ENCODE assay signal across 8 cellular contexts in the genomic region with DNA sequence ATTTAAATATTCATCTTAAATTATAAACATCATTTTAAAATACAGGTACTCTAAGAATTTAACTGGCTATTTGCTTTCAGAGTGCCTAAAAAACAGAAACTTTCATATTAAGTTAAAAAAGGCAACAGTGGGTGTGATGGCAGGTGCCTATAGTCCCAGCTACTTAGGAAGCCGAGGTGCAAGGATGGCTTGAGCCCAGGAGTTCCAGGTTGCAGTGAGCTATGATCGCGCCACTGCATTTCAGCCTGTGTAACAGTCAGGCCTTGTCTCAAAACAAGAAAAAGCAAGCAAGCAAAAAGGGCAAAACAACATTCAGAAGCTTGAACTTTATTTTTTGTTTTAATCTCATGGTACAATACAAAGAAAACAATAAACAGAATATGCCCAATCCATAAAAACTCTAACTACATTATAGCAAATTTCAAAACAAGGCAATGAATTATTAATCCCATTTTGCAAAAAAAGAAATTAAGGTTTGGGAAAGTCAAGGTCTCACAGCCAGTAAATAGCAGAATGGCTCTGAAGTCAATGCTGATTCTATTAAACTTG.
"Had no signal": no experiment of that assay in that cellular context is flagged by ENCODE, and none has a peak within 500 bp of the region (broad histone marks: within the 10 kb centered on the region; RNA-seq: fewer than 3 reads in every experiment).

No MANE protein-coding gene starts in this region.

- H2AFZ ChIP-seq: GM23248 had no signal

- H3K4me2 ChIP-seq: KMS-11 had no signal

- H3K27ac ChIP-seq: GM23248, KMS-11 had no signal

- H3K4me3 ChIP-seq: GM23248, HAP-1 had no signal

- DNase-seq: GM23248, GOT3, H7, IMR-90, KBM-7 had no signal

- ATAC-seq: HCT116 had no signal

- H3K4me1 ChIP-seq: HAP-1 had no signal

- H3K9ac ChIP-seq: GM23248, KMS-11 had no signal
